28 cellular contexts compared by ENCODE assay signal in the genomic region with DNA sequence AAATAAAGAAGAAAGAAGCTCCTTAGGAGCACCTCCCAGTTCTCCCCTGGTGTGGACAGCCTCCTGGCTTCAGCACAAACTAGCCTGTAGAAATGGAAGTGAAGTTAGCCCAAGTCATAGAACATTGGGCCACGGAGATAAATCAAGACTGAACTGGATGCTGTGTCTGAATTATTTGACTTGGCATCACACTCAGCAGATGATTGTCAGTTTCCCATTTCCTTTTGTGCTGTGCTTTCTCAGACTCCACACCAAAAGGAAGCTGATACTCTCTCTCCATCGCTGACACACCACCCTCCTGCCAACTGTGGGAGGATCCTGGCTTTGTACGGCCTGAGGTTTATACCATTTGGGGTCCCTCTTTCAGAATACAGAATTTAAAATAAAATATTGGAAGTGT.
DNase-seq lines count a peak whose midpoint lies in the region; ATAC-seq and TF ChIP-seq lines count a peak whose summit lies in the region.
"Had no signal": no experiment of that assay in that cellular context is flagged by ENCODE, and none has a peak within 500 bp of the region (broad histone marks: within the 10 kb centered on the region; RNA-seq: fewer than 3 reads in every experiment).

No MANE protein-coding gene starts in this region.

- BruUV-seq in MCF 10A (replicated peaks; lab: Mats Ljungman, UMichigan) = no TSS peak
- BruUV-seq in mammary epithelial cell (replicated peaks; lab: Mats Ljungman, UMichigan) = no TSS peak

- DNase-seq in MCF 10A (ENCODE audit: unreplicated experiment) (peak; percentile 4), mammary epithelial cell (no peak), NCI-H226 (peak; percentile 7), epithelial cell of esophagus (ENCODE audit: low read depth) (peak; percentile 26), SIG-M5 treated with dmso at 0.1 percent for 504 hours (lab: John Stamatoyannopoulos, UW; ENCODE audit: unreplicated experiment) (no peak), GM20000 (ENCODE audit: low spot score) (no peak)
- DNase-seq: activated CD4-positive, alpha-beta T cell treated with anti-CD3 and anti-CD28 coated beads, Interleukin-2, amount 10 ng/mL, durations not matched to agents 24 days and 14 days; activated CD8-positive, alpha-beta memory T cell treated with anti-CD3 and anti-CD28 coated beads for 24 hours; activated T-cell treated with anti-CD3 and anti-CD28 coated beads for 4 hours; amniotic stem cell; brain microvascular endothelial cell; CD4-positive, CD25-positive, alpha-beta regulatory T cell; gastrocnemius medialis; naive thymus-derived CD8-positive, alpha-beta T cell; NCI-H1417 treated with DMSO at 0.1 percent for 48 hours; NCI-H510A treated with DMSO at 0.1 percent for 48 hours; Peyer's patch; SHP77 treated with DMSO at 0.1 percent for 48 hours; stimulated activated CD4-positive, alpha-beta T cell treated with anti-CD3 and anti-CD28 coated beads, Interleukin-15, amount 100 ng/mL, for 24 hours; substantia nigra; SW 1271; T-helper 9 cell; upper lobe of right lung; WERI-Rb-1 had no signal

- H3K9ac ChIP-seq in mammary epithelial cell (ENCODE audit: insufficient read depth, low read length) = no peak overlapping the region

- POLR2A ChIA-PET in MCF 10A (lab: Yijun Ruan, JAX) = interaction anchor here (0.6 kb wide), 1 partner anchor 300 kb away, joined by 5 read pairs; no protein-coding TSS in a partner anchor

- no peak overlapping the region for H3K4me2 ChIP-seq in mammary epithelial cell (ENCODE audit: insufficient read depth, low read depth, low read length)

- H3K9me3 ChIP-seq in mammary epithelial cell (replicated peaks; ENCODE audit: insufficient read depth, low read length) = no peaks in the 10 kb centered on the region
- H3K9me3 ChIP-seq: gastrocnemius medialis, Peyer's patch, upper lobe of right lung had no signal

- H4K20me1 ChIP-seq in mammary epithelial cell (ENCODE audit: insufficient read depth, low read length) = no peaks in the 10 kb centered on the region

- ATAC-seq in GM21367 (IDR thresholded peaks at IDR 0.05; ENCODE audit: unreplicated experiment) = no peak
- ATAC-seq in activated CD4-positive, CD25-positive, alpha-beta regulatory T cell treated with anti-CD3 and anti-CD28 coated beads, Interleukin-2, amount 50 U/mL, for 24 hours = no peak
- ATAC-seq: gastrocnemius medialis; naive thymus-derived CD8-positive, alpha-beta T cell; stimulated activated memory B cell treated with anti-CD40 and anti-IgM and Interleukin-4, amounts not matched to agents 10 μg/mL and 1 μg/mL and 100 μg/mL, for 72 hours had no signal

- peaks cover 29% of the 10 kb centered on the region for H3K4me1 Mint-ChIP-seq in MCF 10A (ENCODE audit: insufficient read depth, unreplicated experiment)
- H3K4me1 Mint-ChIP-seq: activated CD4-positive, alpha-beta T cell treated with anti-CD3 and anti-CD28 coated beads, Interleukin-2, amount 10 ng/mL, durations not matched to agents 24 days and 14 days; activated naive CD4-positive, alpha-beta T cell treated with anti-CD3 and anti-CD28 coated beads, Interleukin-2, amount 50 U/mL, for 24 hours; CD4-positive, CD25-positive, alpha-beta regulatory T cell; naive thymus-derived CD8-positive, alpha-beta T cell; stimulated activated memory B cell treated with anti-CD40 and anti-IgM and Interleukin-4, amounts not matched to agents 10 μg/mL and 1 μg/mL and 100 μg/mL, for 72 hours had no signal

- CTCF ChIA-PET in MCF 10A (lab: Yijun Ruan, JAX) (interaction anchor here (1.1 kb wide), 1 partner anchor 209 kb away, joined by 4 read pairs; no protein-coding TSS in a partner anchor), mammary epithelial cell (lab: Charles Lee; ENCODE audit: low non-redundant PET) (no interaction called here)

- no peak overlapping the region for H3K27ac ChIP-seq in mammary epithelial cell (ENCODE audit: insufficient read depth, low read depth, low read length)
- H3K27ac ChIP-seq: brain microvascular endothelial cell, gastrocnemius medialis, Peyer's patch, upper lobe of right lung, WERI-Rb-1 had no signal

- H3K36me3 ChIP-seq in mammary epithelial cell (ENCODE audit: insufficient read depth, low read length) = no peaks in the 10 kb centered on the region
- H3K36me3 ChIP-seq: brain microvascular endothelial cell, gastrocnemius medialis, Peyer's patch, upper lobe of right lung, WERI-Rb-1 had no signal

- H3K27me3 Mint-ChIP-seq in MCF 10A (ENCODE audit: insufficient read depth, unreplicated experiment) = no peaks in the 10 kb centered on the region
- H3K27me3 Mint-ChIP-seq: activated CD4-positive, alpha-beta T cell treated with anti-CD3 and anti-CD28 coated beads, Interleukin-2, amount 10 ng/mL, durations not matched to agents 24 days and 14 days; CD4-positive, CD25-positive, alpha-beta regulatory T cell had no signal

- H3K79me2 ChIP-seq in mammary epithelial cell (ENCODE audit: insufficient read depth, low read length) = no peaks in the 10 kb centered on the region

- dilution Hi-C loops in mammary epithelial cell (cut with HindIII; ENCODE audit: low sequenced_read_pairs) = no loop called here

- no peak overlapping the region for H3K27ac Mint-ChIP-seq in MCF 10A (ENCODE audit: low read depth, unreplicated experiment)
- H3K27ac Mint-ChIP-seq: activated CD4-positive, alpha-beta T cell treated with anti-CD3 and anti-CD28 coated beads, Interleukin-2, amount 10 ng/mL, durations not matched to agents 24 days and 14 days; activated naive CD4-positive, alpha-beta T cell treated with anti-CD3 and anti-CD28 coated beads, Interleukin-2, amount 50 U/mL, for 24 hours; CD4-positive, CD25-positive, alpha-beta regulatory T cell; naive thymus-derived CD8-positive, alpha-beta T cell; stimulated activated memory B cell treated with anti-CD40 and anti-IgM and Interleukin-4, amounts not matched to agents 10 μg/mL and 1 μg/mL and 100 μg/mL, for 72 hours had no signal

- whole genome bisulfite sequencing in mammary epithelial cell (ENCODE audit: low coverage, missing lambda C conversion rate) = 77% methylated on average over 3 of the region's 3 CpGs

- TF ChIP-seq CTCF in MCF 10A (IDR thresholded peaks at IDR 0.05; ENCODE audit: unreplicated experiment) (no peak), mammary epithelial cell (conservative IDR thresholded peaks at IDR 0.05 in 1 of 2, IDR thresholded peaks at IDR 0.05 in 1 of 2; ENCODE audit: extremely low read depth in 1 of 2, insufficient read depth in 1 of 2, low read depth in 1 of 2, low read length in 2 of 2) (no peak), epithelial cell of esophagus (IDR thresholded peaks at IDR 0.05; ENCODE audit: insufficient read depth, low read depth, low read length, missing control alignments) (no peak), GM20000 (IDR thresholded peaks at IDR 0.05; ENCODE audit: extremely low read depth, missing control alignments) (no peak)

- intact Hi-C loops in MCF 10A (cut with micrococcal nuclease) = no loop called here
- intact Hi-C loops in mammary epithelial cell (cut with micrococcal nuclease) = no loop called here

- in situ Hi-C loops in mammary epithelial cell (cut with MboI; ENCODE audit: low sequenced_read_pairs in 2 of 2) = no loop called here

- H3K36me3 Mint-ChIP-seq in MCF 10A (ENCODE audit: insufficient read depth, unreplicated experiment) = no peaks in the 10 kb centered on the region
- H3K36me3 Mint-ChIP-seq: CD4-positive, CD25-positive, alpha-beta regulatory T cell; naive thymus-derived CD8-positive, alpha-beta T cell; stimulated activated memory B cell treated with anti-CD40 and anti-IgM and Interleukin-4, amounts not matched to agents 10 μg/mL and 1 μg/mL and 100 μg/mL, for 72 hours had no signal

- H2AFZ ChIP-seq in mammary epithelial cell (ENCODE audit: low read depth, low read length) = no peak overlapping the region

- H3K4me3 ChIP-seq in mammary epithelial cell (replicated peaks in 1 of 3; ENCODE audit: insufficient read depth in 1 of 3, low read depth in 2 of 3, low read length in 3 of 3) (no peak overlapping the region), epithelial cell of esophagus (ENCODE audit: low read length) (no peak overlapping the region)
- H3K4me3 ChIP-seq: gastrocnemius medialis, Peyer's patch, upper lobe of right lung had no signal

- no peaks in the 10 kb centered on the region for H3K27me3 ChIP-seq in mammary epithelial cell (ENCODE audit: insufficient read depth, low read length)
- H3K27me3 ChIP-seq: brain microvascular endothelial cell, gastrocnemius medialis, Peyer's patch, upper lobe of right lung had no signal

- no peak overlapping the region for H3K4me3 Mint-ChIP-seq in MCF 10A (ENCODE audit: unreplicated experiment)
- H3K4me3 Mint-ChIP-seq: activated CD4-positive, alpha-beta T cell treated with anti-CD3 and anti-CD28 coated beads, Interleukin-2, amount 10 ng/mL, durations not matched to agents 24 days and 14 days; activated naive CD4-positive, alpha-beta T cell treated with anti-CD3 and anti-CD28 coated beads, Interleukin-2, amount 50 U/mL, for 24 hours; CD4-positive, CD25-positive, alpha-beta regulatory T cell; naive thymus-derived CD8-positive, alpha-beta T cell; stimulated activated memory B cell treated with anti-CD40 and anti-IgM and Interleukin-4, amounts not matched to agents 10 μg/mL and 1 μg/mL and 100 μg/mL, for 72 hours had no signal

- H3K4me1 ChIP-seq in mammary epithelial cell (ENCODE audit: insufficient read depth, low read length) = peaks cover 22% of the 10 kb centered on the region
- H3K4me1 ChIP-seq: gastrocnemius medialis, Peyer's patch, upper lobe of right lung had no signal

- no peaks in the 10 kb centered on the region for H3K9me3 Mint-ChIP-seq in MCF 10A (ENCODE audit: unreplicated experiment)

Comparison
In these comparisons a context has a peak if more than half of its experiments do, and no peak if none do; other contexts are left out.
1. DNase-seq: peak in MCF 10A (single experiment), NCI-H226 (single experiment) and epithelial cell of esophagus (single experiment); none in mammary epithelial cell (single experiment), SIG-M5 treated with dmso at 0.1 percent for 504 hours (single experiment) and GM20000 (single experiment).